8 cellular contexts compared by ENCODE assay signal in genomic region chr17:18260332-18261145, GRCh38. TPM values are rescaled to one million over a fixed set of nuclear protein-coding genes. Genes with fewer than 3 reads are reported as not detected.
DNase-seq lines count a peak whose midpoint lies in the region; ATAC-seq, FAIRE-seq and TF ChIP-seq lines count a peak whose summit lies in the region.

Gene MIEF2 (plus strand): TSS chr17:18260662. CDS start chr17:18262721, 2,059 bp downstream.

- POLR2A ChIA-PET in GM10248 (lab: Yijun Ruan, JAX) = no interaction called here
- POLR2A ChIA-PET in activated naive CD8-positive, alpha-beta T cell treated with anti-CD3 and anti-CD28 coated beads, Interleukin-2, amount 10 ng/mL, durations not matched to agents 7 days and 5 days (lab: Charles Lee) = interaction anchor here (1.1 kb wide), 1 partner anchor 9 kb away, joined by 4 read pairs; no protein-coding TSS in a partner anchor

- 0 to 1% methylated on average over 62 to 72 of the region's 72 CpGs for WGBS in pancreas, 2 donors

- H3K27ac ChIP-seq in pancreas (peak within 1 kb of the TSS; percentile 90 to 96 (median 92)), tibial artery (peak within 1 kb of the TSS; percentile 92 to 98)

- H3K4me1 ChIP-seq in pancreas = peaks cover 22 to 45% (median 36%) of the 10 kb centered on the region in 3 donors
- peaks cover 0 to 54% (median 45%) of the 10 kb centered on the region in 4 donors for H3K4me1 ChIP-seq in tibial artery

- peak; percentile 23 for FAIRE-seq in pancreas (lab: Jason Lieb, UNC)

- H3K36me3 Mint-ChIP-seq in activated naive CD8-positive, alpha-beta T cell treated with anti-CD3 and anti-CD28 coated beads, Interleukin-2, amount 10 ng/mL, durations not matched to agents 7 days and 5 days = peaks cover 4% of the 10 kb centered on the region

- peak within 1 kb of the TSS; percentile 84 for H3K4me3 Mint-ChIP-seq in activated naive CD8-positive, alpha-beta T cell treated with anti-CD3 and anti-CD28 coated beads, Interleukin-2, amount 10 ng/mL, durations not matched to agents 7 days and 5 days

- no peaks in the 10 kb centered on the region for H3K27me3 Mint-ChIP-seq in activated naive CD8-positive, alpha-beta T cell treated with anti-CD3 and anti-CD28 coated beads, Interleukin-2, amount 10 ng/mL, durations not matched to agents 7 days and 5 days

- intact Hi-C loops in Right ventricle myocardium superior (cut with DNase I) (no loop called here), pancreas (cut with DNase I) (no loop called here), tibial artery (cut with DNase I; ENCODE audit: low total_unique reads) (loop anchor here (5.0 kb wide), 1 partner anchor 52 kb away; the partner anchor contains the start of gene TOP3A)

- H3K9me3 Mint-ChIP-seq in activated naive CD8-positive, alpha-beta T cell treated with anti-CD3 and anti-CD28 coated beads, Interleukin-2, amount 10 ng/mL, durations not matched to agents 7 days and 5 days = no peaks in the 10 kb centered on the region

- ATAC-seq in HG02610 (IDR thresholded peaks at IDR 0.05; ENCODE audit: unreplicated experiment) (peak; percentile 85), Right ventricle myocardium superior (ENCODE audit: poor library complexity) (peak; percentile 88), pancreas (peak; percentile 76 to 89 (median 84))
- ATAC-seq in activated naive CD8-positive, alpha-beta T cell treated with anti-CD3 and anti-CD28 coated beads, Interleukin-2, amount 10 ng/mL, durations not matched to agents 7 days and 5 days (ENCODE audit: low read depth) = peak; percentile 90

- H3K36me3 ChIP-seq in pancreas (peaks cover 0 to 25% (median 12%) of the 10 kb centered on the region in 3 donors), tibial artery (peaks cover 30 to 45% (median 39%) of the 10 kb centered on the region in 3 donors)

- DNase-seq in GM10248 (ENCODE audit: extremely low spot score) = peak; percentile 98
- DNase-seq in NCI-H1092 treated with DMSO at 0.1 percent for 48 hours (lab: John Stamatoyannopoulos, UW) = peak; percentile 89
- DNase-seq in SKM-1 treated with dmso at 0.1 percent for 144 hours (lab: John Stamatoyannopoulos, UW; ENCODE audit: unreplicated experiment) = peak; percentile 87
- DNase-seq in activated naive CD8-positive, alpha-beta T cell treated with anti-CD3 and anti-CD28 coated beads, Interleukin-2, amount 10 ng/mL, durations not matched to agents 7 days and 5 days = peak; percentile 90
- DNase-seq in Right ventricle myocardium superior = peak; percentile 98
- peak; percentile 92 to 98 (median 96) for DNase-seq in pancreas
- peak; percentile 95 to 97 for DNase-seq in tibial artery

- H3K4me3 ChIP-seq in pancreas (peak within 1 kb of the TSS; percentile 71 to 91 (median 81)), tibial artery (peak within 1 kb of the TSS; percentile 69 to 87)

- H3K27me3 ChIP-seq in pancreas = no peaks in the 10 kb centered on the region
- no peaks in the 10 kb centered on the region for H3K27me3 ChIP-seq in tibial artery

- H3K9me3 ChIP-seq in pancreas = no peaks in the 10 kb centered on the region
- H3K9me3 ChIP-seq in tibial artery = no peaks in the 10 kb centered on the region

- H3K27ac Mint-ChIP-seq in activated naive CD8-positive, alpha-beta T cell treated with anti-CD3 and anti-CD28 coated beads, Interleukin-2, amount 10 ng/mL, durations not matched to agents 7 days and 5 days = peak within 1 kb of the TSS; percentile 87

- H3K4me1 Mint-ChIP-seq in activated naive CD8-positive, alpha-beta T cell treated with anti-CD3 and anti-CD28 coated beads, Interleukin-2, amount 10 ng/mL, durations not matched to agents 7 days and 5 days = peaks cover 28% of the 10 kb centered on the region

- CTCF ChIA-PET in GM10248 (lab: Yijun Ruan, JAX) = interaction anchor here (1.1 to 6.1 kb wide), 5 partner anchors 11 to 28 kb away, joined by 3 to 27 read pairs (median 4); no protein-coding TSS in a partner anchor

- TF ChIP-seq CTCF in GM10248 (IDR thresholded peaks at IDR 0.05; ENCODE audit: control extremely low read depth, extremely low read depth, low read depth, missing control alignments) = no peak
- TF ChIP-seq CTCF in pancreas (IDR thresholded peaks at IDR 0.05) = no peak
- no peak for TF ChIP-seq CTCF in tibial artery (IDR thresholded peaks at IDR 0.05)

RNA-seq across cellular contexts. Expression of gene MIEF2, which starts in this region (rescaled TPM):
- total RNA-seq in activated naive CD8-positive, alpha-beta T cell treated with anti-CD3 and anti-CD28 coated beads, Interleukin-2, amount 10 ng/mL, durations not matched to agents 7 days and 5 days = 10 to 100 TPM; 14.0 to 14.7 TPM
- total RNA-seq in Right ventricle myocardium superior (32.7 TPM), pancreas (10 to 100 TPM in 2 of 6 donors, 1 to 10 TPM in 4; 7.1 to 11.1 (median 9.2) TPM)
- 1 to 10 TPM; 5.8 to 9.3 TPM for polyA plus RNA-seq in pancreas

Comparison
In these comparisons a context has a peak if more than half of its experiments do, and no peak if none do; other contexts are left out.
1. Peak in every context shown above with its lines: DNase-seq, ATAC-seq, H3K4me3 ChIP-seq and H3K27ac ChIP-seq.